8 cellular contexts compared by ENCODE assay signal in genomic region chr6:17995414-17995813, GRCh38.
"Had no signal": no experiment of that assay in that cellular context is flagged by ENCODE, and none has a peak within 500 bp of the region (broad histone marks: within the 10 kb centered on the region; RNA-seq: fewer than 3 reads in every experiment).

No MANE protein-coding gene starts in this region.

- H3K27ac ChIP-seq: KMS-11 had no signal

- H3K4me3 Mint-ChIP-seq: HFFc6 had no signal

- DNase-seq: GOT3, H7, HCEC 1CT, HFFc6, Karpas-422, KBM-7 had no signal

- H3K9me3 Mint-ChIP-seq: HFFc6, IgD-negative memory B cell had no signal

- H3K27ac Mint-ChIP-seq: HFFc6, IgD-negative memory B cell had no signal

- H3K4me2 ChIP-seq: KMS-11 had no signal

- H3K9ac ChIP-seq: KMS-11 had no signal
